19 cellular contexts compared by ENCODE assay signal in the genomic region with DNA sequence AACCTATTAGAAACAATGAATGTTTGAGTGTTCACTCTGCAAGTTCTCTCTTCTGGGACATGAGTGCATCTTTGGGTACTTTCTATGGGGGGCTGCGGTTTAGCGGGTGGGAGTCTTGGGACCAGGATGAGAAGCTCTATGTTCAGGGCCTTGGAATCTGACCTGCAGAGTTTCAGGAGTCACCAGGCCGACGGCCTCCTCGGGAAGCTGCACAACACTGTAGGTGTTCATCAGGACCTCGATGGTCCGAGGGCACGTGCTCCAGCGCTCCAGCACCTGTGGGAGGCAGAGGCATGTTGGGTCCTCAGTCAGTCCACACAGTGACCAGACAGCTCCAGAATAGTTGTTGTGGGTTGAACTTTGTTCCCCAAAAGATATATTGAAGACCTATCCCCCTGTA. TPM values are rescaled to one million over a fixed set of nuclear protein-coding genes. Genes with fewer than 3 reads are reported as not detected.
A peak's percentile ranks its signal among the peaks of the same experiment; 100 is the strongest.
DNase-seq lines count a peak whose midpoint lies in the region; ATAC-seq and TF ChIP-seq lines count a peak whose summit lies in the region.
"Had no signal": no experiment of that assay in that cellular context is flagged by ENCODE, and none has a peak within 500 bp of the region (broad histone marks: within the 10 kb centered on the region; RNA-seq: fewer than 3 reads in every experiment).

No MANE protein-coding gene starts in this region.

- no peak for ATAC-seq in GM23338
- no peak for ATAC-seq in GM21447 (IDR thresholded peaks at IDR 0.05; ENCODE audit: unreplicated experiment)
- ATAC-seq: CD8-positive, alpha-beta T cell had no signal

- H3K27ac Mint-ChIP-seq in GM23338 (no peak overlapping the region), endothelial cell (ENCODE audit: unreplicated experiment) (no peak overlapping the region), osteocyte (ENCODE audit: unreplicated experiment) (no peak overlapping the region)
- H3K27ac Mint-ChIP-seq: CD8-positive, alpha-beta T cell; HFFc6; IgD-negative memory B cell had no signal

- H3K79me2 ChIP-seq in GM23338 (replicated peaks; ENCODE audit: insufficient read depth), result no peaks in the 10 kb centered on the region

- DNase-seq in GM10266 (ENCODE audit: extremely low spot score) (peak; percentile 10), GM23338 (ENCODE audit: low spot score) (no peak), endothelial cell (ENCODE audit: low spot score) (no peak), osteocyte (ENCODE audit: extremely low spot score, unreplicated experiment) (peak; percentile 51), colonic mucosa (no peak), OCI-M1 (lab: John Stamatoyannopoulos, UW) (no peak)
- DNase-seq: BE2C; CD8-positive, alpha-beta T cell; COR-L47; DND-41; GDM1; GM23248; HCEC 1CT; HFFc6 had no signal

- H4K20me1 ChIP-seq in GM23338 (replicated peaks; ENCODE audit: insufficient read depth), result no peaks in the 10 kb centered on the region

- no peaks in the 10 kb centered on the region for H3K36me3 ChIP-seq in GM23338 (ENCODE audit: insufficient read depth)
- no peaks in the 10 kb centered on the region for H3K36me3 ChIP-seq in colonic mucosa
- H3K36me3 ChIP-seq: BE2C had no signal

- H3K4me3 ChIP-seq in GM23338 (0 out of 2 replicates have a peak overlapping the region, but pooled peaks have one; percentile 28), colonic mucosa (no peak overlapping the region)
- H3K4me3 ChIP-seq: GM23248 had no signal

- no peaks in the 10 kb centered on the region for H3K4me1 ChIP-seq in GM23338 (ENCODE audit: insufficient read depth)
- H3K4me1 ChIP-seq in colonic mucosa, result no peaks in the 10 kb centered on the region
- H3K4me1 ChIP-seq: BE2C had no signal

- H3K27ac ChIP-seq in GM23338 (ENCODE audit: low read depth), result no peak overlapping the region
- no peak overlapping the region for H3K27ac ChIP-seq in colonic mucosa
- H3K27ac ChIP-seq: C4-2B, GM23248 had no signal

- 0 out of 2 replicates have a peak, but pooled peaks cover 5% of the 10 kb centered on the region for H3K9me2 ChIP-seq in GM23338 (ENCODE audit: insufficient read depth)

- no peak for TF ChIP-seq CTCF in GM10266 (IDR thresholded peaks at IDR 0.05; ENCODE audit: control insufficient read depth, insufficient read depth, low read depth, missing control alignments)
- no peak for TF ChIP-seq CTCF in GM23338 (conservative IDR thresholded peaks at IDR 0.05; ENCODE audit: low read depth in 2 of 2)
- TF ChIP-seq CTCF in endothelial cell (IDR thresholded peaks at IDR 0.05; ENCODE audit: unreplicated experiment), result no peak
- no peak for TF ChIP-seq CTCF in osteocyte (IDR thresholded peaks at IDR 0.05)
- no peak for TF ChIP-seq CTCF in colonic mucosa (IDR thresholded peaks at IDR 0.05)

- H3K9me3 ChIP-seq in colonic mucosa, result no peaks in the 10 kb centered on the region
- H3K9me3 ChIP-seq: BE2C had no signal

- H3K4me3 Mint-ChIP-seq in GM23338 (peak overlapping the region; percentile 43), endothelial cell (ENCODE audit: unreplicated experiment) (peak overlapping the region; percentile 31), osteocyte (ENCODE audit: unreplicated experiment) (no peak overlapping the region)
- H3K4me3 Mint-ChIP-seq: CD8-positive, alpha-beta T cell; HFFc6; IgD-negative memory B cell had no signal

- peaks cover 47% of the 10 kb centered on the region for H3K27me3 ChIP-seq in GM23338 (ENCODE audit: insufficient read depth)
- H3K27me3 ChIP-seq in colonic mucosa, result no peaks in the 10 kb centered on the region

- no peak overlapping the region; the same call in 1 of the 2 replicates for H2AFZ ChIP-seq in GM23338
- H2AFZ ChIP-seq: GM23248 had no signal

- H3K36me3 Mint-ChIP-seq in GM23338 (ENCODE audit: low read depth) (peaks cover 13% of the 10 kb centered on the region; the same call in 2 of the 3 replicates), endothelial cell (ENCODE audit: low read depth, unreplicated experiment) (peaks cover 10% of the 10 kb centered on the region), osteocyte (ENCODE audit: unreplicated experiment) (no peaks in the 10 kb centered on the region)
- H3K36me3 Mint-ChIP-seq: CD8-positive, alpha-beta T cell had no signal

- H3F3A ChIP-seq in GM23338 (replicated peaks; ENCODE audit: low read depth), result no peaks in the 10 kb centered on the region

- H3K9ac ChIP-seq in colonic mucosa (ENCODE audit: low read depth in 2 of 2, low read length in 2 of 2), result no peak overlapping the region
- H3K9ac ChIP-seq: GM23248 had no signal

- intact Hi-C loops in colonic mucosa (cut with DNase I), result no loop called here

- peaks cover 15% of the 10 kb centered on the region for H3K4me1 Mint-ChIP-seq in GM23338
- H3K4me1 Mint-ChIP-seq in endothelial cell (ENCODE audit: unreplicated experiment), result peaks cover 9% of the 10 kb centered on the region
- no peaks in the 10 kb centered on the region for H3K4me1 Mint-ChIP-seq in osteocyte (ENCODE audit: unreplicated experiment)

- H3K27me3 Mint-ChIP-seq in GM23338 (ENCODE audit: insufficient read depth, low read depth, poor library complexity), result peaks cover 42% of the 10 kb centered on the region
- peaks cover 15% of the 10 kb centered on the region for H3K27me3 Mint-ChIP-seq in endothelial cell (ENCODE audit: unreplicated experiment)
- H3K27me3 Mint-ChIP-seq in osteocyte (ENCODE audit: unreplicated experiment), result peaks cover 57% of the 10 kb centered on the region

- H3K4me2 ChIP-seq in GM23338, result peak overlapping the region; percentile 57; the same call in 1 of the 2 replicates

- H3K9me3 Mint-ChIP-seq in GM23338 (peaks cover 26% of the 10 kb centered on the region), endothelial cell (ENCODE audit: unreplicated experiment) (no peaks in the 10 kb centered on the region), osteocyte (ENCODE audit: unreplicated experiment) (no peaks in the 10 kb centered on the region)
- H3K9me3 Mint-ChIP-seq: CD8-positive, alpha-beta T cell; HFFc6 had no signal

TF ChIP-seq in GM23338, 12 proteins besides CTCF, POLR2A, EP300 and RAD21 (continues in another document):
- no peak for TF ChIP-seq ZNF331 (CRISPR knock-in tag; IDR thresholded peaks at IDR 0.05; ENCODE audit: low read depth)
- no peak for TF ChIP-seq STAT1 (IDR thresholded peaks at IDR 0.05; ENCODE audit: unreplicated experiment)
- no peak for TF ChIP-seq POLR2AphosphoS5 (IDR thresholded peaks at IDR 0.05; ENCODE audit: low read depth)
- no peak for TF ChIP-seq EZH2 (IDR thresholded peaks at IDR 0.05; ENCODE audit: low read depth, unreplicated experiment)
- TF ChIP-seq EZH2phosphoT487 (IDR thresholded peaks at IDR 0.05; ENCODE audit: unreplicated experiment), result no peak
- no peak for TF ChIP-seq CREB1 (CRISPR knock-in tag; IDR thresholded peaks at IDR 0.05; ENCODE audit: low read depth)

RNA-seq across cellular contexts. Expression of gene GBX1, which starts 8.9 kb away (rescaled TPM):
- 0.24 and 1.8 TPM in 2 replicates for total RNA-seq in GM23338 (2014; rRNA removed; shearing (Covaris generic))
- not detected in 2 replicates for polyA plus RNA-seq in GM23338 (2016; fragmentation: Nextera tagmentation; extraction: Ambion mirVana)
- total RNA-seq in endothelial cell (ENCODE audit: unreplicated experiment) (13.8 TPM), osteocyte (not detected in 2 replicates), colonic mucosa (not detected)
- total RNA-seq: CD8-positive, alpha-beta T cell; GM23248; HFFc6; HT1080 had no signal
- polyA plus RNA-seq: AG04450, GM23248, IgD-negative memory B cell had no signal

RNA-seq across cellular contexts. Expression of gene ASB10, which starts 10.6 kb away (rescaled TPM):
- not detected in 2 replicates for total RNA-seq in GM23338 (2014; rRNA removed; shearing (Covaris generic))
- not detected in 2 replicates for polyA plus RNA-seq in GM23338 (2016; fragmentation: Nextera tagmentation; extraction: Ambion mirVana)
- total RNA-seq in endothelial cell (ENCODE audit: unreplicated experiment) (not detected), osteocyte (not detected in 2 replicates), colonic mucosa (not detected)
- total RNA-seq: CD8-positive, alpha-beta T cell; GM23248; HFFc6; HT1080 had no signal
- polyA plus RNA-seq: AG04450, GM23248, IgD-negative memory B cell had no signal

RNA-seq across cellular contexts. Expression of gene H2BK1, which starts 33.9 kb away (rescaled TPM):
- not detected in 2 replicates for total RNA-seq in GM23338 (2014; rRNA removed; shearing (Covaris generic))
- polyA plus RNA-seq in GM23338 (2016; fragmentation: Nextera tagmentation; extraction: Ambion mirVana), result not detected in 2 replicates
- not detected for total RNA-seq in endothelial cell (ENCODE audit: unreplicated experiment)
- total RNA-seq in osteocyte, result 1.1 TPM in 1 of 2 replicates, not detected in the other
- not detected for total RNA-seq in colonic mucosa
- total RNA-seq: GM23248, HFFc6, HT1080 had no signal
- polyA plus RNA-seq: AG04450, GM23248, IgD-negative memory B cell had no signal

RNA-seq across cellular contexts. Expression of gene ABCF2, which starts 50.6 kb away (rescaled TPM):
- 47.9 and 58.7 TPM in 2 replicates for total RNA-seq in GM23338 (2014; rRNA removed; shearing (Covaris generic))
- polyA plus RNA-seq in GM23338 (2016; fragmentation: Nextera tagmentation; extraction: Ambion mirVana), result 17.8 and 18.7 TPM in 2 replicates
- total RNA-seq in endothelial cell (ENCODE audit: unreplicated experiment) (39.6 TPM), osteocyte (43.9 and 47.5 TPM in 2 replicates), colonic mucosa (10 to 100 TPM; 25.6 to 38.3 TPM)

RNA-seq across cellular contexts. Expression of gene CHPF2, which starts 55.9 kb away (rescaled TPM):
- 24.9 and 26.1 TPM in 2 replicates for total RNA-seq in GM23338 (2014; rRNA removed; shearing (Covaris generic))
- 4.8 and 5.4 TPM in 2 replicates for polyA plus RNA-seq in GM23338 (2016; fragmentation: Nextera tagmentation; extraction: Ambion mirVana)
- total RNA-seq in endothelial cell (ENCODE audit: unreplicated experiment) (55.4 TPM), osteocyte (89.5 and 93.2 TPM in 2 replicates), colonic mucosa (10 to 100 TPM; 36.2 to 42.7 TPM)

Comparison
In these comparisons a context has a peak if more than half of its experiments do, and no peak if none do; other contexts are left out.
1. DNase-seq: peak in GM10266 (single experiment) and osteocyte (single experiment); none in GM23338 (single experiment), endothelial cell (single experiment), colonic mucosa (single experiment) and OCI-M1 (single experiment).